16 cellular contexts compared by ENCODE assay signal in the genomic region with DNA sequence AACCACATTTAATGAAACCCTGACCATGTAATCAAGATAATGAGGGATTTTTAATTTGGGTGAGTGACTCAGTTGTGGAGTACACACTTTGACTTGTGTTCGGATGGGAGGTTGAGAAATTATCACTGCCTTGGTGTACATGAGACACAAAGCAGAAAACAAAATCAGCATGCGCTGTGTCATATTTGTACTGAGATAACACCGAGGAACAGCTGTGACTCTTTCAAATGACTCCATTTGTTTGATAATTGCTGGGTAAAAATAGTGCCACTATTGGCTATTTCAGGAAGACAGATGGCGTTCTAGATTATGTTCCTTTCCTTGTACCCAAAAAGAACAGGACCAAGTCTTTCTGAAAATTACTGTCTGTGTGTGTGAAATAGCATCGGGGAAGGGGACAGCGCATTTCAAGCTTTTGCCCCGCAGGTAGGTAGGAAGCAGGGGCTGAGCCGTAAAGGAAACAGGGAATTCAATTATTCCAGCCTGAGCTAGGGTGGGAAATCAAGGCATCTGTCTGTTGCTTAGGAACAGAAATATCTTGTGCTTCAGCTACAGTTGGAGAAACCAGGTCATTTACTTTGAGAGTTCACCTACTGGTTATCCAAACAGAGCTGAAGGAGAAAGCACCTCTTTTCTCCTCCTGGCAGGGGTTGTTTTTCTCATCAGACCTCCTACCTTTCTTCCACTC.
DNase-seq lines count a peak whose midpoint lies in the region; ATAC-seq lines count a peak whose summit lies in the region.
"Had no signal": no experiment of that assay in that cellular context is flagged by ENCODE, and none has a peak within 500 bp of the region (broad histone marks: within the 10 kb centered on the region; RNA-seq: fewer than 3 reads in every experiment).

No MANE protein-coding gene starts in this region.

- no peak overlapping the region for H3K27ac Mint-ChIP-seq in CD4-positive, alpha-beta memory T cell
- H3K27ac Mint-ChIP-seq: activated naive CD8-positive, alpha-beta T cell treated with anti-CD3 and anti-CD28 coated beads, Interleukin-2, amount 50 U/mL, for 24 hours; HFFc6; natural killer cell; stimulated activated naive CD8-positive, alpha-beta T cell treated with anti-CD3 and anti-CD28 coated beads, Interleukin-15, Interleukin-2, amounts not matched to agents 100 ng/mL and 50 ng/mL, for 24 hours; T-helper 1 cell treated with Interleukin-12 subunit alpha and Interleukin-12 subunit beta and Interleukin-4 antibody, amounts not matched to agents 30 μg/mL and 1 μg/mL, for 36 hours had no signal

- H3K36me3 ChIP-seq in CD4-positive, alpha-beta memory T cell (ENCODE audit: insufficient read depth, low read length): no peaks in the 10 kb centered on the region

- H3K9me3 Mint-ChIP-seq in CD4-positive, alpha-beta memory T cell: peaks cover 0 to 4% (median under 1%) of the 10 kb centered on the region in 8 donors
- H3K9me3 Mint-ChIP-seq: activated naive CD8-positive, alpha-beta T cell treated with anti-CD3 and anti-CD28 coated beads, Interleukin-2, amount 50 U/mL, for 24 hours; HFFc6; natural killer cell; stimulated activated naive CD8-positive, alpha-beta T cell treated with anti-CD3 and anti-CD28 coated beads, Interleukin-15, Interleukin-2, amounts not matched to agents 100 ng/mL and 50 ng/mL, for 24 hours had no signal

- CTCF ChIA-PET in CD4-positive, alpha-beta memory T cell (lab: Charles Lee; ENCODE audit: partially characterized antibody): no interaction called here

- H3K9me3 ChIP-seq in CD4-positive, alpha-beta memory T cell (ENCODE audit: control insufficient read depth in 1 of 2, low read length in 2 of 2): no peaks in the 10 kb centered on the region

- no peak overlapping the region for H3K27ac ChIP-seq in CD4-positive, alpha-beta memory T cell (ENCODE audit: low read depth, low read length)

- no peaks in the 10 kb centered on the region for H3K4me1 Mint-ChIP-seq in CD4-positive, alpha-beta memory T cell
- H3K4me1 Mint-ChIP-seq: natural killer cell had no signal

- no peaks in the 10 kb centered on the region for H3K4me1 ChIP-seq in CD4-positive, alpha-beta memory T cell (ENCODE audit: insufficient read depth, low read length)

- POLR2A ChIA-PET in CD4-positive, alpha-beta memory T cell (lab: Charles Lee; ENCODE audit: partially characterized antibody): no interaction called here

- DNase-seq in NCI-H146 treated with DMSO at 0.1 percent for 48 hours (lab: John Stamatoyannopoulos, UW; ENCODE audit: unreplicated experiment) (peak; percentile 47), cerebellar cortex (ENCODE audit: low spot score) (peak; percentile 97), retina (peak; percentile 15), NOMO-1 treated with dmso at 0.1 percent for 144 hours (lab: John Stamatoyannopoulos, UW; ENCODE audit: unreplicated experiment) (no peak), NCI-H526 treated with DMSO at 0.1 percent for 48 hours (lab: John Stamatoyannopoulos, UW) (no peak)
- DNase-seq in CD4-positive, alpha-beta memory T cell: no peak
- DNase-seq: activated naive CD8-positive, alpha-beta T cell treated with anti-CD3 and anti-CD28 coated beads, Interleukin-2, amount 50 U/mL, for 24 hours; activated T-cell treated with anti-CD3 and anti-CD28 coated beads for 4 hours; HFFc6; natural killer cell; NCI-H446 treated with DMSO at 0.1 percent for 48 hours had no signal

- peak; percentile 40 for ATAC-seq in GM19395 (IDR thresholded peaks at IDR 0.05; ENCODE audit: unreplicated experiment)
- ATAC-seq: activated CD4-positive, CD25-positive, alpha-beta regulatory T cell treated with anti-CD3 and anti-CD28 coated beads, Interleukin-2, amount 50 U/mL, for 24 hours; activated naive CD8-positive, alpha-beta T cell treated with anti-CD3 and anti-CD28 coated beads, Interleukin-2, amount 50 U/mL, for 24 hours; esophagus mucosa; natural killer cell had no signal

- no peak overlapping the region for H3K4me3 Mint-ChIP-seq in CD4-positive, alpha-beta memory T cell
- H3K4me3 Mint-ChIP-seq: activated naive CD8-positive, alpha-beta T cell treated with anti-CD3 and anti-CD28 coated beads, Interleukin-2, amount 50 U/mL, for 24 hours; HFFc6; natural killer cell; stimulated activated naive CD8-positive, alpha-beta T cell treated with anti-CD3 and anti-CD28 coated beads, Interleukin-15, Interleukin-2, amounts not matched to agents 100 ng/mL and 50 ng/mL, for 24 hours; T-helper 1 cell treated with Interleukin-12 subunit alpha and Interleukin-12 subunit beta and Interleukin-4 antibody, amounts not matched to agents 30 μg/mL and 1 μg/mL, for 36 hours had no signal

- no peak overlapping the region for H3K4me3 ChIP-seq in CD4-positive, alpha-beta memory T cell (ENCODE audit: low read length in 2 of 2)

- no peaks in the 10 kb centered on the region for H3K36me3 Mint-ChIP-seq in CD4-positive, alpha-beta memory T cell
- H3K36me3 Mint-ChIP-seq: natural killer cell had no signal

- intact Hi-C loops in CD4-positive, alpha-beta memory T cell (cut with micrococcal nuclease): no loop called here

- peaks cover 30 to 34% of the 10 kb centered on the region in 2 donors for H3K27me3 Mint-ChIP-seq in CD4-positive, alpha-beta memory T cell

- H3K27me3 ChIP-seq in CD4-positive, alpha-beta memory T cell (ENCODE audit: insufficient read depth, low read length): no peaks in the 10 kb centered on the region

Comparison
In these comparisons a context has a peak if more than half of its experiments do, and no peak if none do; other contexts are left out.
1. DNase-seq: peak in NCI-H146 treated with DMSO at 0.1 percent for 48 hours (single experiment), cerebellar cortex (single experiment) and retina (single experiment); none in NOMO-1 treated with dmso at 0.1 percent for 144 hours (single experiment), CD4-positive, alpha-beta memory T cell (0 of 5) and NCI-H526 treated with DMSO at 0.1 percent for 48 hours (single experiment).